8 cellular contexts compared by ENCODE assay signal in the genomic region with DNA sequence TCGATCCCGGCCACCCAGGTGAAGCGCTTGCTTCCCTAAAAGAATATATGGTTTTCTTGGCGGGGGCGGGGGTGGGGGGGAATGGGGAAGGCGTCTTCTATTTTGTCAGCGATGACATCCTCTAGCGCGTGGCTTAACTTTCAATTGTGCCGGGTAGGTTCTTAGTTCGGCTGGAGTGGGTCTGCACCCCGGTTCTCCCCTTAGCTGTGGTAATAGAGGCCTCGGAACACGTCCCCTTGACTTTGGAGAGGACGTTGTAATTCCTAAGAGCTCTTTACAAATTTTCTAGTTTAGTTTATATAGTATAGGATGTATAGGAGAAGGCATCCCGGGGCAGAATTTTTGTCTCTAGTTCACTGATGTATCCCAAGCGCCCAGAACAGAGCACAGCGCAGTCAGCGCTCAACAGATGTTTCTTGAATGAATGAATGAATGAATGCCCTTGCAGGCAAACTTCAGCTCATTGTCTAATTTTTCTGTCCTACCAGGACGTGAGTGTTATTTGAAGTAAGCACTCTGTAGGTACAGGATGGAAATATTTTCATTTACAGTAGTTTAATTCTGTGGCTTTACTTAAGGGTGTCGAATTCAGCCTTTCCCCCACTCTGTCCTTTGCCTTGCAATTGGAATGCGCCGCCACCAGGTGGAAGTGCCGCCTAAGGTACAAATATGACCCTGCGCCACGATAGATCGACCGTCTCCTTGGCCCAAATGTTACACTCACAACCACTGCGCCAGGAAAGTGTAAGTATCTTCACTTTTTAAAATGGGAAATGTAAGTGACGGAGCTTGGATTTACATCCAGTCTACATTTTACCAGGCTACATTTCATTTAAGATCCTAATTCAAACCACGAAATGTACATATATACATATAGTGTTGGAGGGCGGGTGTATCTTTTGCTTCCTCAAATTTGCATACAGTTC.
A peak's percentile ranks its signal among the peaks of the same experiment; 100 is the strongest.
DNase-seq lines count a peak whose midpoint lies in the region; ATAC-seq, FAIRE-seq and TF ChIP-seq lines count a peak whose summit lies in the region.

No MANE protein-coding gene starts in this region.

- CTCF ChIA-PET in AG04449 (lab: Yijun Ruan, JAX), result interaction anchor here (0.5 to 3.9 kb wide), 71 partner anchors 9 to 1110 kb away, joined by 3 to 78 read pairs (median 4); a partner anchor contains a TSS

- DNase-seq in AG04449 (ENCODE audit: low read depth, low spot score), result peak; percentile 31
- peak; percentile 58 for DNase-seq in NCI-H2171 (lab: John Stamatoyannopoulos, UW)
- peak; percentile 30 to 57 (median 37) for DNase-seq in activated CD4-positive, CD25-positive, alpha-beta regulatory T cell (lab: John Stamatoyannopoulos, UW)
- peak; percentile 74 for DNase-seq in central memory CD4-positive, alpha-beta T cell
- peak; percentile 61 to 70 for DNase-seq in stimulated activated CD4-positive, alpha-beta T cell treated with anti-CD3 and anti-CD28 coated beads, Interleukin-12 subunit alpha, Interleukin-12 subunit beta, amount 100 ng/mL, for 24 hours (ENCODE audit: low read depth in 2 of 2)

- peak; percentile 88 for TF ChIP-seq CTCF in AG04449 (IDR thresholded peaks at IDR 0.05; ENCODE audit: insufficient read depth, low read length, missing control alignments)

- peak overlapping the region; percentile 82 for H3K4me3 ChIP-seq in AG04449 (ENCODE audit: low read depth, low read length)

- ATAC-seq in GM18861 (IDR thresholded peaks at IDR 0.05; ENCODE audit: unreplicated experiment), result peak; percentile 82
- ATAC-seq in HG03103 (IDR thresholded peaks at IDR 0.05; ENCODE audit: low read depth, unreplicated experiment), result peak; percentile 69

- POLR2A ChIA-PET in AG04449 (lab: Yijun Ruan, JAX), result no interaction called here

- FAIRE-seq in islet of Langerhans (lab: Jason Lieb, UNC), result peak; percentile 93

Comparison
In these comparisons a context has a peak if more than half of its experiments do, and no peak if none do; other contexts are left out.
1. Peak in every context shown above with its lines: DNase-seq, ATAC-seq and H3K4me3 ChIP-seq.